In the genomic region with DNA sequence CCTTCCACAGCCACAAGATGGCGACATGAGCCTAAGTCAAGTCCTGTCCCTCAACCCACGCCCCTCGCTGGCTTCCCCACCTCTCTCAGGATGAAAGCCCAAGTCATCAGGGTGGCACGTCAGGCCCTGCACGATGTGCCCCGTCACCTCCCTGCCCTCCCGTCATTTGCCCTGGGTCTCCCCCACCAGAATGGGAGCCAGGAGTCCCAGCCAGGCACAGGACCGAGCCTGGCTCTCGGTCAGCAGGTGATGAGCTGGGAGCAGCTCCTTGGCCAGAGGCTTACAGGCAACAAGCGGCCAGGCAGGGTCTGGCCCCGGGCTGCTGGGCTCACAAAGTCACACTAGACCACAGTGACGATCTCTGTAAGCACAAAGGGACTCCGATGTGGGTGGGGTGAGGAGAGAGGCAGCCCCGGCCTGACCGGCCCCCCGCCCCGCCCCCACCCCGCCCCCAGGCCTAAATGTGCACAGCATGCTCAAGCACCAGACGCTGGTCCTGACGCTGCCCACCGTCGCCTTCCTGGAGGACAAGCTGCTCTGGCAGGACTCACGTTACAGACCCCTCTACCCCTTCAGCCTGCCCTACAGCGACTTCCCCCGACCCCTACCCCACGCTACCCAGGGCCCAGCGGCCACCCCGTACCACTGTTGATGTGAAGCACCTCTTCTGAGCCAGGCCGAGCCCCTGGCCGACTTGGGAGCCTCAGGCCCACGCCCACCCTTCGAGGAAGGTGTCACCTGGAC, we compare ENCODE assay signal across 8 cellular contexts. TPM values are rescaled to one million over a fixed set of nuclear protein-coding genes. Genes with fewer than 3 reads are reported as not detected.
DNase-seq lines count a peak whose midpoint lies in the region; ATAC-seq, FAIRE-seq and TF ChIP-seq lines count a peak whose summit lies in the region.

No MANE protein-coding gene starts in this region.

- TF ChIP-seq CTCF in C4-2B (conservative IDR thresholded peaks at IDR 0.05) (peak; percentile 89), endothelial cell of umbilical vein (IDR thresholded peaks at IDR 0.05; ENCODE audit: extremely low read depth in 1 of 2, insufficient read depth in 1 of 2, low read depth in 1 of 2, low read length in 2 of 2) (peak; percentile 63 to 80), mucosa of descending colon (IDR thresholded peaks at IDR 0.05) (peak; percentile 51)

- H3K9me3 ChIP-seq in endothelial cell of umbilical vein (replicated peaks; ENCODE audit: control insufficient read depth, insufficient read depth, low read length) (no peaks in the 10 kb centered on the region), mucosa of descending colon (no peaks in the 10 kb centered on the region)

- no peaks in the 10 kb centered on the region for H3K9me1 ChIP-seq in endothelial cell of umbilical vein (replicated peaks; ENCODE audit: control insufficient read depth, extremely low read depth, insufficient read depth, low read length)

- H3K4me3 ChIP-seq in endothelial cell of umbilical vein (replicated peaks in 1 of 3; ENCODE audit: insufficient read depth in 1 of 3, low read depth in 1 of 3, low read length in 3 of 3) (no peak overlapping the region), mucosa of descending colon (no peak overlapping the region)

- DNase-seq in HS-5 (ENCODE audit: low read depth): peak; percentile 58
- peak; percentile 62 for DNase-seq in NOMO-1 treated with dmso at 0.1 percent for 144 hours (lab: John Stamatoyannopoulos, UW; ENCODE audit: unreplicated experiment)
- peak; percentile 80 to 89 for DNase-seq in activated CD8-positive, alpha-beta memory T cell treated with anti-CD3 and anti-CD28 coated beads for 4 hours (ENCODE audit: low read depth in 2 of 2)
- peak; percentile 79 for DNase-seq in endothelial cell of umbilical vein (ENCODE audit: low read depth, low spot score)
- DNase-seq in mucosa of descending colon: peak; percentile 75 to 93 (median 81)
- peak; percentile 81 to 86 for DNase-seq in stimulated activated CD8-positive, alpha-beta memory T cell treated with anti-CD3 and anti-CD28 coated beads, Interleukin-4, amount 100 ng/mL, for 4 hours (ENCODE audit: low read depth in 2 of 2, low spot score in 1 of 2)

- intact Hi-C loops in endothelial cell of umbilical vein (cut with micrococcal nuclease) (loop anchor here (1.0 kb wide), 2 partner anchors 9 to 130 kb away; no protein-coding TSS in a partner anchor), mucosa of descending colon (cut with DNase I, micrococcal nuclease) (no loop called here)

- ATAC-seq in mucosa of descending colon (peak; percentile 68), GM19397 (IDR thresholded peaks at IDR 0.05; ENCODE audit: unreplicated experiment) (no peak)

- no peak overlapping the region for H3K9ac ChIP-seq in endothelial cell of umbilical vein (replicated peaks; ENCODE audit: extremely low read depth, insufficient read depth, low read length)

- POLR2A ChIA-PET in endothelial cell of umbilical vein (lab: Charles Lee): interaction anchor here (0.6 to 2.0 kb wide), 4 partner anchors 126 to 142 kb away, joined by 3 to 13 read pairs (median 6); no protein-coding TSS in a partner anchor

- H3K4me2 ChIP-seq in endothelial cell of umbilical vein (ENCODE audit: insufficient read depth, low read length): no peak overlapping the region

- H2AFZ ChIP-seq in endothelial cell of umbilical vein (ENCODE audit: low read depth, low read length): no peak overlapping the region

- dilution Hi-C loops in endothelial cell of umbilical vein (cut with MboI; ENCODE audit: extremely low pct_ligation_motif_present, low sequenced_read_pairs): no loop called here

- peaks cover under 1% of the 10 kb centered on the region for H3K79me2 ChIP-seq in endothelial cell of umbilical vein (ENCODE audit: control insufficient read depth, insufficient read depth, low read length)

- peaks cover 6 to 18% of the 10 kb centered on the region in 2 experiments for H3K36me3 ChIP-seq in endothelial cell of umbilical vein (ENCODE audit: control insufficient read depth in 2 of 2, extremely low read depth in 1 of 2, insufficient read depth in 2 of 2, low read length in 2 of 2)
- no peaks in the 10 kb centered on the region for H3K36me3 ChIP-seq in mucosa of descending colon (ENCODE audit: low read depth)

- TF ChIP-seq POLR2A in endothelial cell of umbilical vein (IDR thresholded peaks at IDR 0.05; ENCODE audit: low read depth, low read length): no peak

- BruUV-seq in endothelial cell of umbilical vein (replicated peaks; lab: Mats Ljungman, UMichigan): no TSS peak

- no peaks in the 10 kb centered on the region for H4K20me1 ChIP-seq in endothelial cell of umbilical vein (replicated peaks; ENCODE audit: control insufficient read depth, extremely low read depth, insufficient read depth, low read length)

- H3K27me3 ChIP-seq in endothelial cell of umbilical vein (ENCODE audit: control insufficient read depth in 2 of 2, insufficient read depth in 2 of 2, low read length in 2 of 2): no peaks in the 10 kb centered on the region

- no peak overlapping the region for H3K27ac ChIP-seq in C4-2B
- H3K27ac ChIP-seq in endothelial cell of umbilical vein (ENCODE audit: insufficient read depth, low read depth, low read length): no peak overlapping the region

- H3K4me1 ChIP-seq in endothelial cell of umbilical vein (ENCODE audit: control insufficient read depth, extremely low read depth, insufficient read depth, low read length) (no peaks in the 10 kb centered on the region), mucosa of descending colon (ENCODE audit: low read depth) (peaks cover 8% of the 10 kb centered on the region)

- CTCF ChIA-PET in endothelial cell of umbilical vein (lab: Charles Lee): interaction anchor here (0.6 to 10.0 kb wide), 53 partner anchors 9 to 339 kb away, joined by 3 to 606 read pairs (median 5); partner anchors contain the start of genes CDC37, COL5A3, FDX2 and ICAM1

- peak; percentile 80 for FAIRE-seq in endothelial cell of umbilical vein (lab: Jason Lieb, UNC)

TF ChIP-seq in endothelial cell of umbilical vein, 7 proteins besides CTCF, POLR2A, EP300 and RAD21 (continues in another document):
- TF ChIP-seq JUN (IDR thresholded peaks at IDR 0.05; ENCODE audit: borderline replicate concordance, insufficient read depth, insufficient read length, low read depth) (no peak), GATA2 (IDR thresholded peaks at IDR 0.05; ENCODE audit: insufficient read depth, insufficient read length, low read depth, low read length) (no peak)

RNA-seq across cellular contexts. Expression of gene MRPL4, which starts 7.3 kb away (rescaled TPM):
- total RNA-seq in endothelial cell of umbilical vein (69.4 and 70.4 TPM in 2 replicates), mucosa of descending colon (10 to 100 TPM; 47.5 to 65.5 (median 49.6) TPM)
- polyA plus RNA-seq in endothelial cell of umbilical vein: 118 and 144 TPM in 2 replicates
- 65.2 and 66.1 TPM in 2 replicates for polyA plus RNA-seq in endothelial cell of umbilical vein (2011; cell fraction: cytosol; rRNA removed)
- 46.5 and 48.6 TPM in 2 replicates for polyA plus RNA-seq in endothelial cell of umbilical vein (2011; cell fraction: nucleus; rRNA removed)
- polyA plus RNA-seq in endothelial cell of umbilical vein (2012): 72.2 and 83.0 TPM in 2 replicates
- polyA minus RNA-seq in endothelial cell of umbilical vein: 17.3 and 22.7 TPM in 2 replicates
- polyA minus RNA-seq in endothelial cell of umbilical vein (2011; cell fraction: cytosol; rRNA and poly(A)+ RNA removed): 36.6 TPM
- 7.5 and 12.8 TPM in 2 replicates for polyA minus RNA-seq in endothelial cell of umbilical vein (2011; cell fraction: nucleus; rRNA and poly(A)+ RNA removed)

RNA-seq across cellular contexts. Expression of gene ICAM1, which starts 11.6 kb away (rescaled TPM):
- total RNA-seq in endothelial cell of umbilical vein (7.1 and 20.5 TPM in 2 replicates), mucosa of descending colon (10 to 100 TPM; 10.7 to 13.9 (median 13.4) TPM)
- 30.4 and 38.0 TPM in 2 replicates for polyA plus RNA-seq in endothelial cell of umbilical vein
- 14.5 and 23.4 TPM in 2 replicates for polyA plus RNA-seq in endothelial cell of umbilical vein (2011; cell fraction: cytosol; rRNA removed)
- polyA plus RNA-seq in endothelial cell of umbilical vein (2011; cell fraction: nucleus; rRNA removed): 17.2 and 25.0 TPM in 2 replicates
- 40.9 and 54.5 TPM in 2 replicates for polyA plus RNA-seq in endothelial cell of umbilical vein (2012)
- polyA minus RNA-seq in endothelial cell of umbilical vein: 27.7 and 40.9 TPM in 2 replicates
- 14.1 TPM for polyA minus RNA-seq in endothelial cell of umbilical vein (2011; cell fraction: cytosol; rRNA and poly(A)+ RNA removed)
- 10.5 and 19.0 TPM in 2 replicates for polyA minus RNA-seq in endothelial cell of umbilical vein (2011; cell fraction: nucleus; rRNA and poly(A)+ RNA removed)

RNA-seq across cellular contexts. Expression of gene ICAM4, which starts 27.4 kb away (rescaled TPM):
- total RNA-seq in endothelial cell of umbilical vein (0.49 TPM in 1 of 2 replicates, not detected in the other), mucosa of descending colon (under 1 TPM in 2 of 3 donors, not detected in 1; 0.24 to 0.32 TPM)
- polyA plus RNA-seq in endothelial cell of umbilical vein: 0.41 and 0.44 TPM in 2 replicates
- 0.31 and 0.52 TPM in 2 replicates for polyA plus RNA-seq in endothelial cell of umbilical vein (2011; cell fraction: cytosol; rRNA removed)
- polyA plus RNA-seq in endothelial cell of umbilical vein (2011; cell fraction: nucleus; rRNA removed): 0.22 and 0.24 TPM in 2 replicates
- not detected in 2 replicates for polyA plus RNA-seq in endothelial cell of umbilical vein (2012)
- polyA minus RNA-seq in endothelial cell of umbilical vein: 0.78 and 1.1 TPM in 2 replicates
- not detected for polyA minus RNA-seq in endothelial cell of umbilical vein (2011; cell fraction: cytosol; rRNA and poly(A)+ RNA removed)
- polyA minus RNA-seq in endothelial cell of umbilical vein (2011; cell fraction: nucleus; rRNA and poly(A)+ RNA removed): 1.0 TPM in 1 of 2 replicates, not detected in the other

RNA-seq across cellular contexts. Expression of gene S1PR2, which starts 28.2 kb away (rescaled TPM):
- 1.0 and 1.3 TPM in 2 replicates for total RNA-seq in endothelial cell of umbilical vein
- polyA plus RNA-seq in endothelial cell of umbilical vein: 0.70 and 1.3 TPM in 2 replicates
- polyA plus RNA-seq in endothelial cell of umbilical vein (2011; cell fraction: cytosol; rRNA removed): 0.34 and 0.58 TPM in 2 replicates
- 0.34 and 0.69 TPM in 2 replicates for polyA plus RNA-seq in endothelial cell of umbilical vein (2011; cell fraction: nucleus; rRNA removed)
- 0.29 and 0.37 TPM in 2 replicates for polyA plus RNA-seq in endothelial cell of umbilical vein (2012)
- 1.6 and 3.0 TPM in 2 replicates for polyA minus RNA-seq in endothelial cell of umbilical vein
- 5.1 TPM for polyA minus RNA-seq in endothelial cell of umbilical vein (2011; cell fraction: cytosol; rRNA and poly(A)+ RNA removed)
- polyA minus RNA-seq in endothelial cell of umbilical vein (2011; cell fraction: nucleus; rRNA and poly(A)+ RNA removed): 0.48 and 0.87 TPM in 2 replicates
- 1 to 10 TPM; 1.2 to 8.4 (median 6.5) TPM for total RNA-seq in mucosa of descending colon

RNA-seq across cellular contexts. Expression of gene ICAM5, which starts 30.4 kb away (rescaled TPM):
- total RNA-seq in endothelial cell of umbilical vein (0.40 TPM in 1 of 2 replicates, not detected in the other), mucosa of descending colon (1 to 10 TPM in 1 of 3 donors, under 1 TPM in 2; 0.69 to 1.4 (median 0.73) TPM)
- polyA plus RNA-seq in endothelial cell of umbilical vein: 0.03 and 0.10 TPM in 2 replicates
- 0.04 TPM in 1 of 2 replicates, not detected in the other for polyA plus RNA-seq in endothelial cell of umbilical vein (2011; cell fraction: cytosol; rRNA removed)
- 0.74 and 0.84 TPM in 2 replicates for polyA plus RNA-seq in endothelial cell of umbilical vein (2011; cell fraction: nucleus; rRNA removed)
- polyA plus RNA-seq in endothelial cell of umbilical vein (2012): not detected in 2 replicates
- polyA minus RNA-seq in endothelial cell of umbilical vein: 0.24 and 1.3 TPM in 2 replicates
- polyA minus RNA-seq in endothelial cell of umbilical vein (2011; cell fraction: cytosol; rRNA and poly(A)+ RNA removed): 1.7 TPM
- polyA minus RNA-seq in endothelial cell of umbilical vein (2011; cell fraction: nucleus; rRNA and poly(A)+ RNA removed): 0.24 TPM in 1 of 2 replicates, not detected in the other
